Comparison of ENCODE assay signal across 17 cellular contexts in the genomic region with DNA sequence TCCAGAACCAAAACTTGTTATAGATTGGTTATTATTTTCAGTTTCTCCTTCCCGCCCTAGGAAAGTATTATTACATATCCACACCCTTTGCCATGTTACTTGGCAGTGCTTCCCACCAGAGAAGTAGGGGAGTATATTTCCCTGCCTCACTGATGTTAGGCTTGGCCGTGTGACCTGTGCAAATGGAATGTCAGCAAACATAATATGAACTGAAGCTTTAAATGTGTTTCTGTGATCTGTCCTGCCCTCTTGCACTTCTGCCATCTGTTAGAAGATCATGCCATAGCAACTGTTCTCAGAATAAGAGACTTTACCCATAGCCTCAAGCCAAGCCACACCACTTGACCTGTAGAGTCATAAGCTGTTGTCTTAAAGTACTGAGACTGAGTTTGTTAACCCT. TPM values are rescaled to one million over a fixed set of nuclear protein-coding genes. Genes with fewer than 3 reads are reported as not detected.
DNase-seq lines count a peak whose midpoint lies in the region; ATAC-seq and TF ChIP-seq lines count a peak whose summit lies in the region.
"Had no signal": no experiment of that assay in that cellular context is flagged by ENCODE, and none has a peak within 500 bp of the region (broad histone marks: within the 10 kb centered on the region; RNA-seq: fewer than 3 reads in every experiment).

No MANE protein-coding gene starts in this region.

- no peaks in the 10 kb centered on the region for H3K36me3 ChIP-seq in brain microvascular endothelial cell (replicated peaks)
- H3K36me3 ChIP-seq: esophagus squamous epithelium had no signal

- DNase-seq in AG10803 (ENCODE audit: low read depth) (peak; percentile 77), HT1080 (ENCODE audit: low read depth) (peak; percentile 46), brain microvascular endothelial cell (peak; percentile 37), kidney tubule cell (ENCODE audit: low spot score) (peak; percentile 84), RPMI8226 (no peak), 8988T (no peak), left lobe of liver (ENCODE audit: low spot score) (no peak), SIG-M5 treated with dmso at 0.1 percent for 504 hours (lab: John Stamatoyannopoulos, UW; ENCODE audit: unreplicated experiment) (no peak)
- DNase-seq: activated CD8-positive, alpha-beta T cell treated with anti-CD3 and anti-CD28 coated beads, Interleukin-2, amount 10 ng/mL, durations not matched to agents 7 days and 5 days; activated effector memory CD4-positive, alpha-beta T cell treated with Interleukin-2 at 50 U/mL for 16 hours; esophagus squamous epithelium; islet precursor cell; NCI-H446; stimulated activated CD4-positive, alpha-beta T cell treated with anti-CD3 and anti-CD28 coated beads, Interleukin-4, amount 100 ng/mL, for 1 hour; T1000 had no signal

- TF ChIP-seq CTCF in AG10803 (conservative IDR thresholded peaks at IDR 0.05; ENCODE audit: low read length), result no peak
- TF ChIP-seq CTCF in brain microvascular endothelial cell (IDR thresholded peaks at IDR 0.05; ENCODE audit: low read depth, low read length, missing control alignments), result no peak

- no peaks in the 10 kb centered on the region for H3K27me3 ChIP-seq in brain microvascular endothelial cell (replicated peaks)
- H3K27me3 ChIP-seq: esophagus squamous epithelium had no signal

- in situ Hi-C loops in brain microvascular endothelial cell (cut with HindIII; ENCODE audit: low pct_ligation_motif_present, low sequenced_read_pairs), result no loop called here

- ATAC-seq in left lobe of liver, result no peak
- ATAC-seq: activated CD8-positive, alpha-beta T cell treated with anti-CD3 and anti-CD28 coated beads, Interleukin-2, amount 10 ng/mL, durations not matched to agents 7 days and 5 days; stimulated activated memory B cell treated with anti-CD40 and anti-IgM and Interleukin-4, amounts not matched to agents 10 μg/mL and 1 μg/mL and 100 μg/mL, for 72 hours had no signal

- H3K27ac ChIP-seq in brain microvascular endothelial cell, result no peak overlapping the region
- H3K27ac ChIP-seq: esophagus squamous epithelium had no signal

- H3K4me3 ChIP-seq in AG10803 (ENCODE audit: low read length) (no peak overlapping the region), brain microvascular endothelial cell (ENCODE audit: low read depth, low read length) (no peak overlapping the region)
- H3K4me3 ChIP-seq: esophagus squamous epithelium had no signal

RNA-seq across cellular contexts. Expression of a gene that starts 36.7 kb away (rescaled TPM):
- 0.03 and 0.05 TPM in 2 replicates for total RNA-seq in HT1080 (2014; rRNA removed; shearing (Covaris generic))
- polyA plus RNA-seq in HT1080 (2015; cell fraction: cytosol; rRNA removed), result 0.09 and 0.18 TPM in 2 replicates
- polyA plus RNA-seq in HT1080 (2015; cell fraction: nucleus; rRNA removed), result 0.07 and 0.10 TPM in 2 replicates
- total RNA-seq in left lobe of liver, result not detected
- total RNA-seq: activated CD8-positive, alpha-beta T cell treated with anti-CD3 and anti-CD28 coated beads, Interleukin-2, amount 10 ng/mL, durations not matched to agents 7 days and 5 days; chondrocyte; esophagus squamous epithelium had no signal

Comparison
In these comparisons a context has a peak if more than half of its experiments do, and no peak if none do; other contexts are left out.
1. DNase-seq: peak in AG10803 (single experiment), HT1080 (single experiment), brain microvascular endothelial cell (single experiment) and kidney tubule cell (single experiment); none in RPMI8226 (single experiment), 8988T (single experiment), left lobe of liver (single experiment) and SIG-M5 treated with dmso at 0.1 percent for 504 hours (single experiment).